Comparison of ENCODE assay signal across 20 cellular contexts in genomic region chr6:137681445-137682009, GRCh38.
A peak's percentile ranks its signal among the peaks of the same experiment; 100 is the strongest.
DNase-seq lines count a peak whose midpoint lies in the region; ATAC-seq, FAIRE-seq and TF ChIP-seq lines count a peak whose summit lies in the region.
"Had no signal": no experiment of that assay in that cellular context is flagged by ENCODE, and none has a peak within 500 bp of the region (broad histone marks: within the 10 kb centered on the region; RNA-seq: fewer than 3 reads in every experiment).

No MANE protein-coding gene starts in this region.

- H3K4me1 ChIP-seq in A549 = peaks cover 33% of the 10 kb centered on the region
- peaks cover 0 to 14% of the 10 kb centered on the region in 2 donors for H3K4me1 ChIP-seq in adrenal gland (replicated peaks in 1 of 2)

- DNase-seq in activated CD4-positive, alpha-beta T cell treated with anti-CD3 and anti-CD28 coated beads for 36 hours = no peak
- DNase-seq in activated CD4-positive, alpha-beta T cell treated with anti-CD3 and anti-CD28 coated beads for 1 hour = no peak
- DNase-seq in A549 (ENCODE audit: low read depth in 1 of 2, low spot score in 1 of 2) = peak; percentile 6 to 90
- DNase-seq in M059J (ENCODE audit: low read depth) = peak; percentile 40
- peak in 4 of 7 donors; percentile 24 to 45 (median 28) for DNase-seq in adrenal gland
- DNase-seq in GM19238 (ENCODE audit: insufficient read length, low spot score) = no peak
- DNase-seq in 8988T = no peak
- DNase-seq: COR-L47, DMS153, NCI-H1417, NCI-H187 treated with DMSO at 0.1 percent for 48 hours, NCI-H446, NCI-H748 treated with DMSO at 0.1 percent for 48 hours, SJCRH30 had no signal

- H3K27me3 ChIP-seq in adrenal gland = no peaks in the 10 kb centered on the region
- H3K27me3 ChIP-seq: SJCRH30 had no signal

- intact Hi-C loops in activated CD4-positive, alpha-beta T cell treated with anti-CD3 and anti-CD28 coated beads for 36 hours (cut with DNase I, micrococcal nuclease) = loop anchor here (1.0 kb wide), 5 partner anchors 18 to 297 kb away; partner anchors contain the start of gene TNFAIP3 (in 1 of the 2)
- intact Hi-C loops in adrenal gland (cut with DNase I) = no loop called here

- ATAC-seq in activated CD4-positive, alpha-beta T cell treated with anti-CD3 and anti-CD28 coated beads for 36 hours = no peak
- ATAC-seq in A549 (peak; percentile 83 to 92), HG03039 (IDR thresholded peaks at IDR 0.05; ENCODE audit: unreplicated experiment) (no peak)
- ATAC-seq: PC-3 had no signal

- POLR2A ChIA-PET in activated CD4-positive, alpha-beta T cell treated with anti-CD3 and anti-CD28 coated beads for 36 hours (lab: Charles Lee) = interaction anchor here (0.5 to 1.9 kb wide), 6 partner anchors 18 to 1092 kb away, joined by 3 to 12 read pairs (median 4); partner anchors contain the start of gene CCDC28A
- POLR2A ChIA-PET in A549 (lab: Yijun Ruan, JAX) = no interaction called here

- H3K9me3 Mint-ChIP-seq in activated CD4-positive, alpha-beta T cell treated with anti-CD3 and anti-CD28 coated beads for 36 hours (ENCODE audit: low read depth) = peaks cover 2% of the 10 kb centered on the region

- TF ChIP-seq RAD21 in A549 (conservative IDR thresholded peaks at IDR 0.05 in 1 of 2, IDR thresholded peaks at IDR 0.05 in 1 of 2) = no peak

- CTCF ChIA-PET in activated CD4-positive, alpha-beta T cell treated with anti-CD3 and anti-CD28 coated beads for 36 hours (lab: Charles Lee) = interaction anchor here (0.6 to 2.2 kb wide), 12 partner anchors 11 to 326 kb away, joined by 3 to 22 read pairs (median 4); no protein-coding TSS in a partner anchor
- CTCF ChIA-PET in A549 (lab: Yijun Ruan, JAX) = interaction anchor here (1.6 kb wide), 1 partner anchor 13 kb away, joined by 5 read pairs; no protein-coding TSS in a partner anchor

- peak overlapping the region; percentile 21 for H3K27ac Mint-ChIP-seq in activated CD4-positive, alpha-beta T cell treated with anti-CD3 and anti-CD28 coated beads for 36 hours

- TF ChIP-seq POLR2A in A549 (IDR thresholded peaks at IDR 0.05; ENCODE audit: low read length) (no peak), adrenal gland (IDR thresholded peaks at IDR 0.05) (no peak)

- H3K4me3 Mint-ChIP-seq in activated CD4-positive, alpha-beta T cell treated with anti-CD3 and anti-CD28 coated beads for 36 hours = no peak overlapping the region

- no peaks in the 10 kb centered on the region for H3K36me3 ChIP-seq in adrenal gland (replicated peaks in 1 of 2)
- H3K36me3 ChIP-seq: SJCRH30 had no signal

- no peak for FAIRE-seq in A549 (lab: Jason Lieb, UNC)
- FAIRE-seq: H54, HTR-8/SVneo had no signal

- H3K27ac ChIP-seq in A549 (peak overlapping the region; percentile 80 to 83), adrenal gland (no peak overlapping the region)
- H3K27ac ChIP-seq: C4-2B, HL-60, SJCRH30 had no signal

- no peaks in the 10 kb centered on the region for H3K36me3 Mint-ChIP-seq in activated CD4-positive, alpha-beta T cell treated with anti-CD3 and anti-CD28 coated beads for 36 hours (ENCODE audit: low read depth)

- peaks cover 54% of the 10 kb centered on the region for H3K4me1 Mint-ChIP-seq in activated CD4-positive, alpha-beta T cell treated with anti-CD3 and anti-CD28 coated beads for 36 hours

- H3K4me2 ChIP-seq in A549 = peak overlapping the region; percentile 67

- H3K27me3 Mint-ChIP-seq in activated CD4-positive, alpha-beta T cell treated with anti-CD3 and anti-CD28 coated beads for 36 hours = peaks cover 12% of the 10 kb centered on the region

- TF ChIP-seq CTCF in A549 (IDR thresholded peaks at IDR 0.05) (no peak), adrenal gland (IDR thresholded peaks at IDR 0.05) (no peak)

- WGBS in A549 (ENCODE audit: missing lambda C conversion rate) = 13% methylated on average over 4 of the region's 4 CpGs
- whole genome bisulfite sequencing in adrenal gland, 4 donors = 42 to 72% (median 51%) methylated on average over 4 of the region's 4 CpGs

- H3K9me3 ChIP-seq in A549 (peaks cover 2% of the 10 kb centered on the region; the same call in 2 of the 3 replicates), adrenal gland (replicated peaks in 1 of 3) (no peaks in the 10 kb centered on the region)

- peak in 1 of 2 experiments; percentile 68; a peak in 3 of 5 replicates for TF ChIP-seq EP300 in A549 (IDR thresholded peaks at IDR 0.05)

- H3K4me3 ChIP-seq in A549 (no peak overlapping the region), adrenal gland (no peak overlapping the region)
- H3K4me3 ChIP-seq: SJCRH30 had no signal

TF ChIP-seq in A549, 52 proteins besides CTCF, POLR2A, EP300 and RAD21 (continues in another document):
- TF ChIP-seq EHMT2 (IDR thresholded peaks at IDR 0.05; ENCODE audit: low read depth) (no peak), NFE2L2 (conservative IDR thresholded peaks at IDR 0.05; ENCODE audit: low read length) (0 out of 2 replicates have a peak, but pooled peaks have one; percentile 9), KDM5A (IDR thresholded peaks at IDR 0.05) (no peak), RNF2 (IDR thresholded peaks at IDR 0.05; ENCODE audit: borderline replicate concordance, low read depth) (no peak), BCL3 (IDR thresholded peaks at IDR 0.05) (0 out of 3 replicates have a peak, but pooled peaks have one; percentile 19), RFX5 (IDR thresholded peaks at IDR 0.05) (no peak), FOXS1 (CRISPR knock-in tag; IDR thresholded peaks at IDR 0.05) (no peak), JUN (IDR thresholded peaks at IDR 0.05) (peak in 1 of 2 experiments; percentile 36; a peak in 1 of 5 replicates), TP53 (CRISPR knock-in tag; IDR thresholded peaks at IDR 0.05) (no peak), TFCP2L1 (CRISPR knock-in tag; IDR thresholded peaks at IDR 0.05) (no peak), CHD2 (IDR thresholded peaks at IDR 0.05; ENCODE audit: low read length, partially characterized antibody) (no peak), ZFP36 (IDR thresholded peaks at IDR 0.05; ENCODE audit: borderline replicate concordance, partially characterized antibody) (no peak), JUNB (IDR thresholded peaks at IDR 0.05) (peak; percentile 56; the same call in 1 of the 2 replicates), GATA3 (IDR thresholded peaks at IDR 0.05; ENCODE audit: borderline replicate concordance) (peak; percentile 91)
- TF ChIP-seq, protein P1, sequence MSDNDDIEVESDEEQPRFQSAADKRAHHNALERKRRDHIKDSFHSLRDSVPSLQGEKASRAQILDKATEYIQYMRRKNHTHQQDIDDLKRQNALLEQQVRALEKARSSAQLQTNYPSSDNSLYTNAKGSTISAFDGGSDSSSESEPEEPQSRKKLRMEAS (IDR thresholded peaks at IDR 0.05) = peak; percentile 38
- TF ChIP-seq, protein P2, sequence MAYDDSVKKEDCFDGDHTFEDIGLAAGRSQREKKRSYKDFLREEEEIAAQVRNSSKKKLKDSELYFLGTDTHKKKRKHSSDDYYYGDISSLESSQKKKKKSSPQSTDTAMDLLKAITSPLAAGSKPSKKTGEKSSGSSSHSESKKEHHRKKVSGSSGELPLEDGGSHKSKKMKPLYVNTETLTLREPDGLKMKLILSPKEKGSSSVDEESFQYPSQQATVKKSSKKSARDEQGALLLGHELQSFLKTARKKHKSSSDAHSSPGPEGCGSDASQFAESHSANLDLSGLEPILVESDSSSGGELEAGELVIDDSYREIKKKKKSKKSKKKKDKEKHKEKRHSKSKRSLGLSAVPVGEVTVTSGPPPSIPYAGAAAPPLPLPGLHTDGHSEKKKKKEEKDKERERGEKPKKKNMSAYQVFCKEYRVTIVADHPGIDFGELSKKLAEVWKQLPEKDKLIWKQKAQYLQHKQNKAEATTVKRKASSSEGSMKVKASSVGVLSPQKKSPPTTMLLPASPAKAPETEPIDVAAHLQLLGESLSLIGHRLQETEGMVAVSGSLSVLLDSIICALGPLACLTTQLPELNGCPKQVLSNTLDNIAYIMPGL (CRISPR knock-in tag; IDR thresholded peaks at IDR 0.05; ENCODE audit: borderline replicate concordance) = no peak
- TF ChIP-seq, protein P3, sequence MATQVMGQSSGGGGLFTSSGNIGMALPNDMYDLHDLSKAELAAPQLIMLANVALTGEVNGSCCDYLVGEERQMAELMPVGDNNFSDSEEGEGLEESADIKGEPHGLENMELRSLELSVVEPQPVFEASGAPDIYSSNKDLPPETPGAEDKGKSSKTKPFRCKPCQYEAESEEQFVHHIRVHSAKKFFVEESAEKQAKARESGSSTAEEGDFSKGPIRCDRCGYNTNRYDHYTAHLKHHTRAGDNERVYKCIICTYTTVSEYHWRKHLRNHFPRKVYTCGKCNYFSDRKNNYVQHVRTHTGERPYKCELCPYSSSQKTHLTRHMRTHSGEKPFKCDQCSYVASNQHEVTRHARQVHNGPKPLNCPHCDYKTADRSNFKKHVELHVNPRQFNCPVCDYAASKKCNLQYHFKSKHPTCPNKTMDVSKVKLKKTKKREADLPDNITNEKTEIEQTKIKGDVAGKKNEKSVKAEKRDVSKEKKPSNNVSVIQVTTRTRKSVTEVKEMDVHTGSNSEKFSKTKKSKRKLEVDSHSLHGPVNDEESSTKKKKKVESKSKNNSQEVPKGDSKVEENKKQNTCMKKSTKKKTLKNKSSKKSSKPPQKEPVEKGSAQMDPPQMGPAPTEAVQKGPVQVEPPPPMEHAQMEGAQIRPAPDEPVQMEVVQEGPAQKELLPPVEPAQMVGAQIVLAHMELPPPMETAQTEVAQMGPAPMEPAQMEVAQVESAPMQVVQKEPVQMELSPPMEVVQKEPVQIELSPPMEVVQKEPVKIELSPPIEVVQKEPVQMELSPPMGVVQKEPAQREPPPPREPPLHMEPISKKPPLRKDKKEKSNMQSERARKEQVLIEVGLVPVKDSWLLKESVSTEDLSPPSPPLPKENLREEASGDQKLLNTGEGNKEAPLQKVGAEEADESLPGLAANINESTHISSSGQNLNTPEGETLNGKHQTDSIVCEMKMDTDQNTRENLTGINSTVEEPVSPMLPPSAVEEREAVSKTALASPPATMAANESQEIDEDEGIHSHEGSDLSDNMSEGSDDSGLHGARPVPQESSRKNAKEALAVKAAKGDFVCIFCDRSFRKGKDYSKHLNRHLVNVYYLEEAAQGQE (IDR thresholded peaks at IDR 0.05) = no peak
- TF ChIP-seq, protein P4, sequence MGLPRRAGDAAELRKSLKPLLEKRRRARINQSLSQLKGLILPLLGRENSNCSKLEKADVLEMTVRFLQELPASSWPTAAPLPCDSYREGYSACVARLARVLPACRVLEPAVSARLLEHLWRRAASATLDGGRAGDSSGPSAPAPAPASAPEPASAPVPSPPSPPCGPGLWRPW (IDR thresholded peaks at IDR 0.05) = no peak

Comparison
In these comparisons a context has a peak if more than half of its experiments do, and no peak if none do; other contexts are left out.
1. ATAC-seq: peak in A549 (2 of 2); none in activated CD4-positive, alpha-beta T cell treated with anti-CD3 and anti-CD28 coated beads for 36 hours (single experiment) and HG03039 (single experiment).
2. DNase-seq: peak in A549 (2 of 2), M059J (single experiment) and adrenal gland (4 of 7); none in activated CD4-positive, alpha-beta T cell treated with anti-CD3 and anti-CD28 coated beads for 36 hours (single experiment), activated CD4-positive, alpha-beta T cell treated with anti-CD3 and anti-CD28 coated beads for 1 hour (single experiment), GM19238 (single experiment) and 8988T (single experiment).
3. H3K27ac ChIP-seq: peak in A549 (2 of 2); none in adrenal gland (0 of 5).
4. intact Hi-C loops: an anchor here in activated CD4-positive, alpha-beta T cell treated with anti-CD3 and anti-CD28 coated beads for 36 hours (1.0 kb wide); none called in adrenal gland.